ENCODE assay signal across 12 cellular contexts in the genomic region with DNA sequence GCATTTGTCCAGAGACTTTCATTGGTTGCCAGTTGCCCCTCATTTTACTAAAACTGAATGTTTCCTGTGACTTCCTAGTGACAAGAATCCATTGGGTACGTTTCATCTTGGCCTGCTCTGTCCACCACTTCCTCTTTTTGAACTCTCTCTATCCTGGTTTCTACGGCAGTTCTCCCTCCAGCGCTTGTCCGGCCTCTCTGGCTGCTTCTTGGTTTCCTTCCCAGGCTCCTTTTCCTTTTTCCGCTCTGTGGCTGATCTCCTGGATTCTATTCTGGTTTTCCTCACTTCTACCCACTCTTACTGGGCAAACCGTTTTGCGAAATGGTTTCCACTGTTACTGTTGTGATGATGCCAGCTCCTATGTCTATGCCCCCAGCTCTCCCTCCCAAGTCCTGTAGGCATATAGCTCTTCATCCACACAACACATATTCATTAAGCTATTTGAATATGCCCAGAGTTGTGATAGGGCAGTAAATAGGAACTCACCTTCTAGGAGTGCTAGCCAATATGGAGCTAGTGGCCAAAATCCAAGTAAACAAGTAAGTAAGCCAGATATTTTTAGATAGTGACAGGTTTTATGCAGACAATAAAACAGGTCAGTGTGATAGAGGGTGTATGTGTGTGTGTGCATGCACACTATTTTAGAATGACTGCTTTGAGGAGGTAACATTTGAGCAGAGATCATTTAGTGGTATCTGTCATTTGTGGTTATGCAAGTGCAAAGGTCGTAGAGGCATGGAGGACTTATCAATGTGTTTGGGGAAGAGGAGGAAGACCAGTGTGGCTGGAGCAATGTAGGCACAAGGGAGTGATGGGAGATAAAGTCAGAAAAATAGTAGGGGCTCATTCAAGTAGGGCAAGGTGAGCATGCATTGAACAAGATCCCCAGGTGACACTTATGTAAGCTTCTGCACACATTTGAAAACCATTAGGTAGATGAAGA. TPM values are rescaled to one million over a fixed set of nuclear protein-coding genes. Genes with fewer than 3 reads are reported as not detected.
DNase-seq lines count a peak whose midpoint lies in the region; ATAC-seq and TF ChIP-seq lines count a peak whose summit lies in the region.
"Had no signal": no experiment of that assay in that cellular context is flagged by ENCODE, and none has a peak within 500 bp of the region (broad histone marks: within the 10 kb centered on the region; RNA-seq: fewer than 3 reads in every experiment).

No MANE protein-coding gene starts in this region.

- H3K4me3 Mint-ChIP-seq in activated CD8-positive, alpha-beta T cell treated with anti-CD3 and anti-CD28 coated beads, Interleukin-2, amount 10 ng/mL, durations not matched to agents 7 days and 5 days: no peak overlapping the region
- H3K4me3 Mint-ChIP-seq: nephron had no signal

- H3K36me3 ChIP-seq in OCI-LY3 (replicated peaks; ENCODE audit: low read depth, low read length): no peaks in the 10 kb centered on the region
- H3K36me3 ChIP-seq in heart left ventricle: no peaks in the 10 kb centered on the region
- no peaks in the 10 kb centered on the region for H3K36me3 ChIP-seq in osteoblast (ENCODE audit: insufficient read depth, low read length)
- H3K36me3 ChIP-seq: SJSA1 had no signal

- H3K9me3 ChIP-seq in OCI-LY3 (ENCODE audit: insufficient read depth, low read length): no peaks in the 10 kb centered on the region
- no peaks in the 10 kb centered on the region for H3K9me3 ChIP-seq in heart left ventricle
- H3K9me3 ChIP-seq in osteoblast (ENCODE audit: low read depth, low read length): no peaks in the 10 kb centered on the region

- intact Hi-C loops in heart left ventricle (cut with DNase I): no loop called here

- no peak for TF ChIP-seq POLR2A in heart left ventricle (IDR thresholded peaks at IDR 0.05)

- peak; percentile 80 for DNase-seq in KBM-7
- no peak for DNase-seq in heart left ventricle
- DNase-seq in osteoblast (ENCODE audit: insufficient read length, low spot score, missing footprints): peak; percentile 25
- no peak for DNase-seq in activated CD8-positive, alpha-beta T cell treated with anti-CD3 and anti-CD28 coated beads, Interleukin-2, amount 10 ng/mL, durations not matched to agents 7 days and 5 days
- no peak for DNase-seq in RPMI8226
- DNase-seq in dedifferentiated amniotic fluid mesenchymal stem cell (ENCODE audit: extremely low spot score): no peak
- DNase-seq: activated CD4-positive, alpha-beta T cell treated with anti-CD3 and anti-CD28 coated beads, Interleukin-2, amount 50 U/mL, for 4 hours; Karpas-422 had no signal

- H3K4me1 ChIP-seq in OCI-LY3 (ENCODE audit: low read length) (peaks cover 11% of the 10 kb centered on the region), heart left ventricle (peaks cover 0 to 31% (median 24%) of the 10 kb centered on the region in 12 donors), osteoblast (ENCODE audit: insufficient read depth, low read length) (peaks cover 7% of the 10 kb centered on the region)

- 46 to 59% (median 57%) methylated on average over 8 of the region's 8 CpGs for WGBS in heart left ventricle, 4 donors

- ATAC-seq in heart left ventricle (peak; percentile 37 to 78 (median 64)), GM18519 (IDR thresholded peaks at IDR 0.05; ENCODE audit: low FRiP score, unreplicated experiment) (no peak)
- no peak for ATAC-seq in activated CD8-positive, alpha-beta T cell treated with anti-CD3 and anti-CD28 coated beads, Interleukin-2, amount 10 ng/mL, durations not matched to agents 7 days and 5 days

- 0 out of 2 replicates have a peak overlapping the region, but pooled peaks have one; percentile 7 for H3K4me2 ChIP-seq in OCI-LY3 (ENCODE audit: low read length)
- H3K4me2 ChIP-seq in osteoblast (ENCODE audit: insufficient read depth, low read length): no peak overlapping the region

- H4K20me1 ChIP-seq in OCI-LY3 (ENCODE audit: insufficient read depth, low read length): no peaks in the 10 kb centered on the region
- no peaks in the 10 kb centered on the region for H4K20me1 ChIP-seq in osteoblast (ENCODE audit: insufficient read depth, low read length)

- H3K27me3 ChIP-seq in OCI-LY3 (ENCODE audit: low read depth, low read length) (0 out of 2 replicates have a peak, but pooled peaks cover 2% of the 10 kb centered on the region), heart left ventricle (no peaks in the 10 kb centered on the region), osteoblast (ENCODE audit: insufficient read depth, low read length) (no peaks in the 10 kb centered on the region)

- no peak overlapping the region for H3K4me3 ChIP-seq in OCI-LY3 (ENCODE audit: low read length)
- H3K4me3 ChIP-seq in heart left ventricle: no peak overlapping the region
- H3K4me3 ChIP-seq in osteoblast (ENCODE audit: insufficient read depth, low read length): no peak overlapping the region
- H3K4me3 ChIP-seq: SJSA1 had no signal

- no peaks in the 10 kb centered on the region for H3K79me2 ChIP-seq in OCI-LY3 (ENCODE audit: low read length)
- H3K79me2 ChIP-seq in osteoblast (ENCODE audit: insufficient read depth, low read length): no peaks in the 10 kb centered on the region

- H3K9ac ChIP-seq in OCI-LY3 (ENCODE audit: low read length): no peak overlapping the region

- H3K36me3 Mint-ChIP-seq in activated CD8-positive, alpha-beta T cell treated with anti-CD3 and anti-CD28 coated beads, Interleukin-2, amount 10 ng/mL, durations not matched to agents 7 days and 5 days (ENCODE audit: low read depth): no peaks in the 10 kb centered on the region

- TF ChIP-seq CTCF in OCI-LY3 (IDR thresholded peaks at IDR 0.05; ENCODE audit: low read depth, low read length): no peak
- no peak for TF ChIP-seq CTCF in heart left ventricle (IDR thresholded peaks at IDR 0.05)
- TF ChIP-seq CTCF in osteoblast (IDR thresholded peaks at IDR 0.05; ENCODE audit: extremely low read depth, low read depth, low read length): no peak

- POLR2A ChIA-PET in activated CD8-positive, alpha-beta T cell treated with anti-CD3 and anti-CD28 coated beads, Interleukin-2, amount 10 ng/mL, durations not matched to agents 7 days and 5 days (lab: Charles Lee): interaction anchor here (1.0 kb wide), 1 partner anchor 10 kb away, joined by 3 read pairs; no protein-coding TSS in a partner anchor

- H3K27ac Mint-ChIP-seq in activated CD8-positive, alpha-beta T cell treated with anti-CD3 and anti-CD28 coated beads, Interleukin-2, amount 10 ng/mL, durations not matched to agents 7 days and 5 days: no peak overlapping the region

- H3K27ac ChIP-seq in OCI-LY3 (ENCODE audit: low read length): no peak overlapping the region
- peak overlapping the region in 10 of 12 donors; percentile 1 to 64 (median 52) for H3K27ac ChIP-seq in heart left ventricle
- no peak overlapping the region for H3K27ac ChIP-seq in osteoblast (ENCODE audit: low read depth, low read length)
- H3K27ac ChIP-seq: SJSA1 had no signal

- H3K4me1 Mint-ChIP-seq in activated CD8-positive, alpha-beta T cell treated with anti-CD3 and anti-CD28 coated beads, Interleukin-2, amount 10 ng/mL, durations not matched to agents 7 days and 5 days (ENCODE audit: low read depth): peaks cover 3% of the 10 kb centered on the region

- H2AFZ ChIP-seq in OCI-LY3 (ENCODE audit: low read depth, low read length) (no peak overlapping the region), osteoblast (ENCODE audit: low read length) (peak overlapping the region; percentile 61)

- H3K27me3 Mint-ChIP-seq in activated CD8-positive, alpha-beta T cell treated with anti-CD3 and anti-CD28 coated beads, Interleukin-2, amount 10 ng/mL, durations not matched to agents 7 days and 5 days (ENCODE audit: low read depth): peaks cover 5% of the 10 kb centered on the region

- in situ Hi-C loops in KBM-7 (cut with MboI; ENCODE audit: low pct_unique_long_range_greater_than_20kb, low sequenced_read_pairs): no loop called here

- CTCF ChIA-PET in activated CD8-positive, alpha-beta T cell treated with anti-CD3 and anti-CD28 coated beads, Interleukin-2, amount 10 ng/mL, durations not matched to agents 7 days and 5 days (lab: Charles Lee): interaction anchor here (0.7 kb wide), 1 partner anchor 115 kb away, joined by 3 read pairs; no protein-coding TSS in a partner anchor

- no peaks in the 10 kb centered on the region for H3K9me3 Mint-ChIP-seq in activated CD8-positive, alpha-beta T cell treated with anti-CD3 and anti-CD28 coated beads, Interleukin-2, amount 10 ng/mL, durations not matched to agents 7 days and 5 days (ENCODE audit: insufficient read depth)
- H3K9me3 Mint-ChIP-seq: nephron had no signal

RNA-seq across cellular contexts. Expression of a gene that starts 27.9 kb away (rescaled TPM):
- total RNA-seq in heart left ventricle: 100 to 1,000 TPM in 3 of 9 donors, 10 to 100 TPM in 6; 69.9 to 191 (median 89.3) TPM
- 10 to 100 TPM; 28.0 to 68.4 TPM for polyA plus RNA-seq in heart left ventricle
- 105 and 116 TPM in 2 replicates for total RNA-seq in osteoblast
- total RNA-seq in activated CD8-positive, alpha-beta T cell treated with anti-CD3 and anti-CD28 coated beads, Interleukin-2, amount 10 ng/mL, durations not matched to agents 7 days and 5 days: 100 to 1,000 TPM; 100 to 114 TPM

RNA-seq across cellular contexts. Expression of a gene that starts 55.9 kb away (rescaled TPM):
- total RNA-seq in heart left ventricle (1 to 10 TPM; 1.3 to 6.2 (median 2.4) TPM), osteoblast (5.4 and 7.1 TPM in 2 replicates)
- polyA plus RNA-seq in heart left ventricle: 1 to 10 TPM; 1.9 to 2.1 TPM
- total RNA-seq in activated CD8-positive, alpha-beta T cell treated with anti-CD3 and anti-CD28 coated beads, Interleukin-2, amount 10 ng/mL, durations not matched to agents 7 days and 5 days: 1 to 10 TPM; 2.3 to 2.5 TPM

Comparison
In these comparisons a context has a peak if more than half of its experiments do, and no peak if none do; other contexts are left out.
1. DNase-seq: peak in KBM-7 (single experiment) and osteoblast (single experiment); none in heart left ventricle (0 of 5), activated CD8-positive, alpha-beta T cell treated with anti-CD3 and anti-CD28 coated beads, Interleukin-2, amount 10 ng/mL, durations not matched to agents 7 days and 5 days (single experiment), RPMI8226 (single experiment) and dedifferentiated amniotic fluid mesenchymal stem cell (single experiment).
2. H3K27ac ChIP-seq: peak in heart left ventricle (10 of 12); none in OCI-LY3 (single experiment) and osteoblast (single experiment).
3. ATAC-seq: peak in heart left ventricle (4 of 4); none in activated CD8-positive, alpha-beta T cell treated with anti-CD3 and anti-CD28 coated beads, Interleukin-2, amount 10 ng/mL, durations not matched to agents 7 days and 5 days (single experiment) and GM18519 (single experiment).